ENCODE assay signal across 22 cellular contexts in the genomic region with DNA sequence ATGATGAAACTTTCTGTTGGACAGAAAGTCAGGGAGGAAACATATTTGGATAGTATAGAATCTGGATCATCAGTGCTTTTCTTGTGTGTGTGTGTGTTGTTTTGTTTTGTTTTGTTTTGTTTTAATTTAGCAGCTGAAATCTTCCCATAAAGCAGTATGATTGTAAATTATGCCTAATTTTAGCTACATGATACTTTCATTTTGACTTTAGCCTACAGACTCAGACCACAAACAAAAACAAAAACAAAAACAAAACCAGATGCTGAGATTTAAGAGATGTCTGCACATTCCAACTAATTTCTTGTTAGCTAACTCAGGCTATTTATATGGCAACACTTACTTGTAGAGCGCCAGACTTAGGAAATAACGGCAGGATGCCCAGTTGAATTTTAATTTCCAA.
A peak's percentile ranks its signal among the peaks of the same experiment; 100 is the strongest.
DNase-seq lines count a peak whose midpoint lies in the region; ATAC-seq and TF ChIP-seq lines count a peak whose summit lies in the region.
"Had no signal": no experiment of that assay in that cellular context is flagged by ENCODE, and none has a peak within 500 bp of the region (broad histone marks: within the 10 kb centered on the region; RNA-seq: fewer than 3 reads in every experiment).

No MANE protein-coding gene starts in this region.

- no peak overlapping the region for H3K27ac Mint-ChIP-seq in activated T-helper 2 cell treated with anti-CD3 and anti-CD28 coated beads, Interferon-gamma antibody, Interleukin-2, Interleukin-4, amounts not matched to agents 10 μg/mL and 5 μg/mL and 100 μg/mL, durations not matched to agents 14 hours and 24 hours and 36 hours
- H3K27ac Mint-ChIP-seq: CD8-positive, alpha-beta memory T cell; T-helper 1 cell treated with Interleukin-12 subunit alpha and Interleukin-12 subunit beta and Interleukin-4 antibody, amounts not matched to agents 30 μg/mL and 1 μg/mL, for 36 hours had no signal

- H3K9me3 Mint-ChIP-seq in activated T-helper 2 cell treated with anti-CD3 and anti-CD28 coated beads, Interferon-gamma antibody, Interleukin-2, Interleukin-4, amounts not matched to agents 10 μg/mL and 5 μg/mL and 100 μg/mL, durations not matched to agents 14 hours and 24 hours and 36 hours = no peaks in the 10 kb centered on the region
- H3K9me3 Mint-ChIP-seq: CD8-positive, alpha-beta memory T cell; T-helper 1 cell treated with Interleukin-12 subunit alpha and Interleukin-12 subunit beta and Interleukin-4 antibody, amounts not matched to agents 30 μg/mL and 1 μg/mL, for 36 hours had no signal

- no peak for TF ChIP-seq EP300 in transverse colon (IDR thresholded peaks at IDR 0.05; ENCODE audit: low read depth)

- ATAC-seq in GM18867 (IDR thresholded peaks at IDR 0.05; ENCODE audit: unreplicated experiment) (peak; percentile 74), GM21526 (IDR thresholded peaks at IDR 0.05; ENCODE audit: low FRiP score, unreplicated experiment) (peak; percentile 70), HG03342 (IDR thresholded peaks at IDR 0.05; ENCODE audit: unreplicated experiment) (peak; percentile 59), GM18873 (IDR thresholded peaks at IDR 0.05; ENCODE audit: low FRiP score, unreplicated experiment) (no peak)
- ATAC-seq: PC-3 had no signal

- DNase-seq in epidermal melanocyte (ENCODE audit: insufficient read length, low spot score) = peak; percentile 22
- DNase-seq in transverse colon = no peak
- no peak for DNase-seq in SK-N-DZ (ENCODE audit: low spot score)
- DNase-seq in activated T-helper 2 cell treated with anti-CD3 and anti-CD28 coated beads, Interferon-gamma antibody, Interleukin-2, Interleukin-4, amounts not matched to agents 10 μg/mL and 5 μg/mL and 100 μg/mL, durations not matched to agents 14 hours and 24 hours and 36 hours (ENCODE audit: low spot score) = no peak
- DNase-seq: Calu3; CD8-positive, alpha-beta memory T cell; DMS153; IMR-90; NCI-H1092 treated with DMSO at 0.1 percent for 48 hours; NCI-H146; NCI-H2029; NCI-H345; NCI-H524; PC-3; Right ventricle myocardium superior had no signal

- intact Hi-C loops in transverse colon (cut with DNase I; ENCODE audit: low total_unique reads) = no loop called here
- intact Hi-C loops in activated T-helper 2 cell treated with anti-CD3 and anti-CD28 coated beads, Interferon-gamma antibody, Interleukin-2, Interleukin-4, amounts not matched to agents 10 μg/mL and 5 μg/mL and 100 μg/mL, durations not matched to agents 14 hours and 24 hours and 36 hours (cut with micrococcal nuclease) = no loop called here

- no peaks in the 10 kb centered on the region for H3K36me3 Mint-ChIP-seq in activated T-helper 2 cell treated with anti-CD3 and anti-CD28 coated beads, Interferon-gamma antibody, Interleukin-2, Interleukin-4, amounts not matched to agents 10 μg/mL and 5 μg/mL and 100 μg/mL, durations not matched to agents 14 hours and 24 hours and 36 hours (ENCODE audit: low read depth)
- H3K36me3 Mint-ChIP-seq: CD8-positive, alpha-beta memory T cell had no signal

- H3K4me1 Mint-ChIP-seq in activated T-helper 2 cell treated with anti-CD3 and anti-CD28 coated beads, Interferon-gamma antibody, Interleukin-2, Interleukin-4, amounts not matched to agents 10 μg/mL and 5 μg/mL and 100 μg/mL, durations not matched to agents 14 hours and 24 hours and 36 hours (ENCODE audit: low read depth) = no peaks in the 10 kb centered on the region
- H3K4me1 Mint-ChIP-seq: CD8-positive, alpha-beta memory T cell had no signal

- no peaks in the 10 kb centered on the region for H3K27me3 ChIP-seq in transverse colon

- no peaks in the 10 kb centered on the region for H3K4me1 ChIP-seq in transverse colon

- no peaks in the 10 kb centered on the region for H3K27me3 Mint-ChIP-seq in activated T-helper 2 cell treated with anti-CD3 and anti-CD28 coated beads, Interferon-gamma antibody, Interleukin-2, Interleukin-4, amounts not matched to agents 10 μg/mL and 5 μg/mL and 100 μg/mL, durations not matched to agents 14 hours and 24 hours and 36 hours (ENCODE audit: low read depth)
- H3K27me3 Mint-ChIP-seq: CD8-positive, alpha-beta memory T cell had no signal

- no peak for TF ChIP-seq POLR2A in transverse colon (IDR thresholded peaks at IDR 0.05)

- no peaks in the 10 kb centered on the region for H3K9me3 ChIP-seq in transverse colon

- TF ChIP-seq CTCF in transverse colon (IDR thresholded peaks at IDR 0.05) = no peak

- H3K4me3 Mint-ChIP-seq in activated T-helper 2 cell treated with anti-CD3 and anti-CD28 coated beads, Interferon-gamma antibody, Interleukin-2, Interleukin-4, amounts not matched to agents 10 μg/mL and 5 μg/mL and 100 μg/mL, durations not matched to agents 14 hours and 24 hours and 36 hours (ENCODE audit: low read depth) = no peak overlapping the region
- H3K4me3 Mint-ChIP-seq: CD8-positive, alpha-beta memory T cell; T-helper 1 cell treated with Interleukin-12 subunit alpha and Interleukin-12 subunit beta and Interleukin-4 antibody, amounts not matched to agents 30 μg/mL and 1 μg/mL, for 36 hours had no signal

- no peak overlapping the region for H3K27ac ChIP-seq in transverse colon
- H3K27ac ChIP-seq: C4-2B, KMS-11 had no signal

- WGBS in transverse colon (ENCODE audit: low coverage in 1 of 2), 2 donors = 96 to 100% methylated on average over 2 of the region's 2 CpGs

- in situ Hi-C loops in transverse colon (cut with MboI; ENCODE audit: low pct_ligation_motif_present in 1 of 4, low pct_unique_long_range_greater_than_20kb in 1 of 4, low sequenced_read_pairs in 3 of 4) = no loop called here

- no peak overlapping the region for H3K4me3 ChIP-seq in transverse colon

- no peaks in the 10 kb centered on the region for H3K36me3 ChIP-seq in transverse colon
